Comparison of ENCODE assay signal across 3 cellular contexts in the genomic region with DNA sequence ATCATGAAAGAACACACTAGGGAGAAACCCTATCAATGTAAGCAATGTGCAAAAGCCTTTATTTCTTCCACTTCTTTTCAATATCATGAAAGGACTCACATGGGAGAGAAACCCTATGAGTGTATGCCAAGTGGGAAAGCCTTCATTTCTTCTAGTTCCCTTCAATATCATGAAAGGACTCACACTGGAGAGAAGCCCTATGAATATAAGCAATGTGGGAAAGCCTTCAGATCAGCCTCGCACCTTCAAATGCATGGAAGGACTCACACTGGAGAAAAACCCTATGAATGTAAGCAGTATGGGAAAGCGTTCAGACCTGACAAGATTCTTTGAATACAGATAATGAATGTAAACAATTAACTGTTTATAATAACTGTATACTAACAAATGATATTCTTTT.
TF ChIP-seq lines count a peak whose summit lies in the region.

No MANE protein-coding gene starts in this region.

TF ChIP-seq in liver, 16 proteins besides CTCF, POLR2A, EP300 and RAD21:
- TF ChIP-seq NR2F2 (IDR thresholded peaks at IDR 0.05) (no peak), JUND (IDR thresholded peaks at IDR 0.05) (no peak), RXRA (IDR thresholded peaks at IDR 0.05) (no peak), TAF1 (conservative IDR thresholded peaks at IDR 0.05) (no peak), HNF4G (IDR thresholded peaks at IDR 0.05) (no peak), SP1 (IDR thresholded peaks at IDR 0.05) (no peak)
- TF ChIP-seq, protein P1, sequence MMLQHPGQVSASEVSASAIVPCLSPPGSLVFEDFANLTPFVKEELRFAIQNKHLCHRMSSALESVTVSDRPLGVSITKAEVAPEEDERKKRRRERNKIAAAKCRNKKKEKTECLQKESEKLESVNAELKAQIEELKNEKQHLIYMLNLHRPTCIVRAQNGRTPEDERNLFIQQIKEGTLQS (IDR thresholded peaks at IDR 0.05), result no peak
- TF ChIP-seq, protein P2, sequence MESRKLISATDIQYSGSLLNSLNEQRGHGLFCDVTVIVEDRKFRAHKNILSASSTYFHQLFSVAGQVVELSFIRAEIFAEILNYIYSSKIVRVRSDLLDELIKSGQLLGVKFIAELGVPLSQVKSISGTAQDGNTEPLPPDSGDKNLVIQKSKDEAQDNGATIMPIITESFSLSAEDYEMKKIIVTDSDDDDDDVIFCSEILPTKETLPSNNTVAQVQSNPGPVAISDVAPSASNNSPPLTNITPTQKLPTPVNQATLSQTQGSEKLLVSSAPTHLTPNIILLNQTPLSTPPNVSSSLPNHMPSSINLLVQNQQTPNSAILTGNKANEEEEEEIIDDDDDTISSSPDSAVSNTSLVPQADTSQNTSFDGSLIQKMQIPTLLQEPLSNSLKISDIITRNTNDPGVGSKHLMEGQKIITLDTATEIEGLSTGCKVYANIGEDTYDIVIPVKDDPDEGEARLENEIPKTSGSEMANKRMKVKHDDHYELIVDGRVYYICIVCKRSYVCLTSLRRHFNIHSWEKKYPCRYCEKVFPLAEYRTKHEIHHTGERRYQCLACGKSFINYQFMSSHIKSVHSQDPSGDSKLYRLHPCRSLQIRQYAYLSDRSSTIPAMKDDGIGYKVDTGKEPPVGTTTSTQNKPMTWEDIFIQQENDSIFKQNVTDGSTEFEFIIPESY (IDR thresholded peaks at IDR 0.05), result no peak

TF ChIP-seq in HepG2, 621 proteins besides CTCF, POLR2A, EP300 and RAD21:
- TF ChIP-seq ZNF616 (CRISPR knock-in tag; IDR thresholded peaks at IDR 0.05; ENCODE audit: low read depth) (no peak), FOSL2 (CRISPR knock-in tag; IDR thresholded peaks at IDR 0.05) (no peak), HNRNPUL1 (IDR thresholded peaks at IDR 0.05; ENCODE audit: low read depth, low read length) (no peak), YEATS2 (CRISPR knock-in tag; IDR thresholded peaks at IDR 0.05; ENCODE audit: borderline replicate concordance) (no peak), STAG1 (CRISPR knock-in tag; IDR thresholded peaks at IDR 0.05) (no peak), AGO2 (optimal IDR thresholded peaks at IDR 0.05; ENCODE audit: low read depth, low read length) (no peak), ZNF674 (CRISPR knock-in tag; IDR thresholded peaks at IDR 0.05; ENCODE audit: low read depth) (no peak)
- TF ChIP-seq, protein P3, sequence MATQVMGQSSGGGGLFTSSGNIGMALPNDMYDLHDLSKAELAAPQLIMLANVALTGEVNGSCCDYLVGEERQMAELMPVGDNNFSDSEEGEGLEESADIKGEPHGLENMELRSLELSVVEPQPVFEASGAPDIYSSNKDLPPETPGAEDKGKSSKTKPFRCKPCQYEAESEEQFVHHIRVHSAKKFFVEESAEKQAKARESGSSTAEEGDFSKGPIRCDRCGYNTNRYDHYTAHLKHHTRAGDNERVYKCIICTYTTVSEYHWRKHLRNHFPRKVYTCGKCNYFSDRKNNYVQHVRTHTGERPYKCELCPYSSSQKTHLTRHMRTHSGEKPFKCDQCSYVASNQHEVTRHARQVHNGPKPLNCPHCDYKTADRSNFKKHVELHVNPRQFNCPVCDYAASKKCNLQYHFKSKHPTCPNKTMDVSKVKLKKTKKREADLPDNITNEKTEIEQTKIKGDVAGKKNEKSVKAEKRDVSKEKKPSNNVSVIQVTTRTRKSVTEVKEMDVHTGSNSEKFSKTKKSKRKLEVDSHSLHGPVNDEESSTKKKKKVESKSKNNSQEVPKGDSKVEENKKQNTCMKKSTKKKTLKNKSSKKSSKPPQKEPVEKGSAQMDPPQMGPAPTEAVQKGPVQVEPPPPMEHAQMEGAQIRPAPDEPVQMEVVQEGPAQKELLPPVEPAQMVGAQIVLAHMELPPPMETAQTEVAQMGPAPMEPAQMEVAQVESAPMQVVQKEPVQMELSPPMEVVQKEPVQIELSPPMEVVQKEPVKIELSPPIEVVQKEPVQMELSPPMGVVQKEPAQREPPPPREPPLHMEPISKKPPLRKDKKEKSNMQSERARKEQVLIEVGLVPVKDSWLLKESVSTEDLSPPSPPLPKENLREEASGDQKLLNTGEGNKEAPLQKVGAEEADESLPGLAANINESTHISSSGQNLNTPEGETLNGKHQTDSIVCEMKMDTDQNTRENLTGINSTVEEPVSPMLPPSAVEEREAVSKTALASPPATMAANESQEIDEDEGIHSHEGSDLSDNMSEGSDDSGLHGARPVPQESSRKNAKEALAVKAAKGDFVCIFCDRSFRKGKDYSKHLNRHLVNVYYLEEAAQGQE (IDR thresholded peaks at IDR 0.05; ENCODE audit: borderline replicate concordance in 1 of 2, low read depth in 1 of 2, low read length in 2 of 2), result no peak
- TF ChIP-seq, protein P4, sequence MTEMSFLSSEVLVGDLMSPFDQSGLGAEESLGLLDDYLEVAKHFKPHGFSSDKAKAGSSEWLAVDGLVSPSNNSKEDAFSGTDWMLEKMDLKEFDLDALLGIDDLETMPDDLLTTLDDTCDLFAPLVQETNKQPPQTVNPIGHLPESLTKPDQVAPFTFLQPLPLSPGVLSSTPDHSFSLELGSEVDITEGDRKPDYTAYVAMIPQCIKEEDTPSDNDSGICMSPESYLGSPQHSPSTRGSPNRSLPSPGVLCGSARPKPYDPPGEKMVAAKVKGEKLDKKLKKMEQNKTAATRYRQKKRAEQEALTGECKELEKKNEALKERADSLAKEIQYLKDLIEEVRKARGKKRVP (CRISPR knock-in tag; IDR thresholded peaks at IDR 0.05), result no peak
- TF ChIP-seq, protein P5, sequence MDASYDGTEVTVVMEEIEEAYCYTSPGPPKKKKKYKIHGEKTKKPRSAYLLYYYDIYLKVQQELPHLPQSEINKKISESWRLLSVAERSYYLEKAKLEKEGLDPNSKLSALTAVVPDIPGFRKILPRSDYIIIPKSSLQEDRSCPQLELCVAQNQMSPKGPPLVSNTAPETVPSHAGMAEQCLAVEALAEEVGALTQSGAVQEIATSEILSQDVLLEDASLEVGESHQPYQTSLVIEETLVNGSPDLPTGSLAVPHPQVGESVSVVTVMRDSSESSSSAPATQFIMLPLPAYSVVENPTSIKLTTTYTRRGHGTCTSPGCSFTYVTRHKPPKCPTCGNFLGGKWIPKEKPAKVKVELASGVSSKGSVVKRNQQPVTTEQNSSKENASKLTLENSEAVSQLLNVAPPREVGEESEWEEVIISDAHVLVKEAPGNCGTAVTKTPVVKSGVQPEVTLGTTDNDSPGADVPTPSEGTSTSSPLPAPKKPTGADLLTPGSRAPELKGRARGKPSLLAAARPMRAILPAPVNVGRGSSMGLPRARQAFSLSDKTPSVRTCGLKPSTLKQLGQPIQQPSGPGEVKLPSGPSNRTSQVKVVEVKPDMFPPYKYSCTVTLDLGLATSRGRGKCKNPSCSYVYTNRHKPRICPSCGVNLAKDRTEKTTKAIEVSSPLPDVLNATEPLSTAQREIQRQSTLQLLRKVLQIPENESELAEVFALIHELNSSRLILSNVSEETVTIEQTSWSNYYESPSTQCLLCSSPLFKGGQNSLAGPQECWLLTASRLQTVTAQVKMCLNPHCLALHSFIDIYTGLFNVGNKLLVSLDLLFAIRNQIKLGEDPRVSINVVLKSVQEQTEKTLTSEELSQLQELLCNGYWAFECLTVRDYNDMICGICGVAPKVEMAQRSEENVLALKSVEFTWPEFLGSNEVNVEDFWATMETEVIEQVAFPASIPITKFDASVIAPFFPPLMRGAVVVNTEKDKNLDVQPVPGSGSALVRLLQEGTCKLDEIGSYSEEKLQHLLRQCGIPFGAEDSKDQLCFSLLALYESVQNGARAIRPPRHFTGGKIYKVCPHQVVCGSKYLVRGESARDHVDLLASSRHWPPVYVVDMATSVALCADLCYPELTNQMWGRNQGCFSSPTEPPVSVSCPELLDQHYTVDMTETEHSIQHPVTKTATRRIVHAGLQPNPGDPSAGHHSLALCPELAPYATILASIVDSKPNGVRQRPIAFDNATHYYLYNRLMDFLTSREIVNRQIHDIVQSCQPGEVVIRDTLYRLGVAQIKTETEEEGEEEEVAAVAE (CRISPR knock-in tag; IDR thresholded peaks at IDR 0.05; ENCODE audit: borderline replicate concordance), result no peak
- TF ChIP-seq, protein P6, sequence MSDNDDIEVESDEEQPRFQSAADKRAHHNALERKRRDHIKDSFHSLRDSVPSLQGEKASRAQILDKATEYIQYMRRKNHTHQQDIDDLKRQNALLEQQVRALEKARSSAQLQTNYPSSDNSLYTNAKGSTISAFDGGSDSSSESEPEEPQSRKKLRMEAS (IDR thresholded peaks at IDR 0.05), result no peak

TF ChIP-seq in endothelial cell of umbilical vein, 7 proteins besides CTCF, POLR2A, EP300 and RAD21:
- no peak for TF ChIP-seq EZH2 (IDR thresholded peaks at IDR 0.05; ENCODE audit: borderline replicate concordance, low read depth, low read length, severe bottlenecking)
- TF ChIP-seq JUN (IDR thresholded peaks at IDR 0.05; ENCODE audit: borderline replicate concordance, insufficient read depth, insufficient read length, low read depth), result no peak
- TF ChIP-seq GATA2 (IDR thresholded peaks at IDR 0.05; ENCODE audit: insufficient read depth, insufficient read length, low read depth, low read length), result no peak
- TF ChIP-seq, protein P6 (IDR thresholded peaks at IDR 0.05; ENCODE audit: insufficient read depth, insufficient read length), result no peak
- no peak for TF ChIP-seq POLR2AphosphoS5 (IDR thresholded peaks at IDR 0.05; ENCODE audit: insufficient read depth, low read depth, low read length)
- no peak for TF ChIP-seq MYC (IDR thresholded peaks at IDR 0.05; ENCODE audit: low read depth, low read length)
